14 cellular contexts compared by ENCODE assay signal in the genomic region with DNA sequence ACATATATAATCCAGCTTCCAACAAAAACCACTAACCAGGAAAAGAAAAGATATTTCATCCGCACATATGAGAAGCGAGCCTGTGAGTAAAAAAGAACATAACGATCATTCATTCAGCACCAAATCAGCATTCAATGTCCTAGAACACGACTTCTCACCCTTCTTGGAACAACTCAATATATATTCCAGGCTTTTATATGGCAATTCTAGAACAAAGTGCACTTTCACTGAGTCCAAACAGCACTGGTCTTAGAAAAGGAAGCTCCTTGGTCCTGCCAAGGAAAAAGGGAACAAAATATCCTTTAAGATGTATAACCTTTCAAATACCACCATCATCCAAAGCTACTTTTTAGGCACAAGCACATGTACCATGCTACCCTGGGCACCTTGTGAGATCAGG.
"Had no signal": no experiment of that assay in that cellular context is flagged by ENCODE, and none has a peak within 500 bp of the region (broad histone marks: within the 10 kb centered on the region; RNA-seq: fewer than 3 reads in every experiment).

No MANE protein-coding gene starts in this region.

- H3K27ac ChIP-seq: brain microvascular endothelial cell, gastroesophageal sphincter, stomach, tibial nerve, vagina had no signal

- H3K4me3 Mint-ChIP-seq: nephron, T-helper 17 cell had no signal

- H3K27ac Mint-ChIP-seq: nephron had no signal

- H3K27me3 Mint-ChIP-seq: activated naive CD4-positive, alpha-beta T cell treated with anti-CD3 and anti-CD28 coated beads, Interleukin-2, amount 50 U/mL, for 24 hours; T-helper 17 cell had no signal

- H3K9me3 ChIP-seq: gastroesophageal sphincter, stomach, vagina had no signal

- H3K4me3 ChIP-seq: gastroesophageal sphincter, lung, tibial nerve, vagina had no signal

- ATAC-seq: gastroesophageal sphincter, T-helper 17 cell had no signal

- H3K27me3 ChIP-seq: brain microvascular endothelial cell, gastroesophageal sphincter, stomach, tibial nerve, vagina had no signal

- H3K4me1 Mint-ChIP-seq: nephron had no signal

- H3K4me1 ChIP-seq: vagina had no signal

- DNase-seq: activated CD4-positive, alpha-beta T cell treated with anti-CD3 and anti-CD28 coated beads, Interleukin-2, amount 50 U/mL, for 1 hour; activated CD4-positive, CD25-positive, alpha-beta regulatory T cell; brain microvascular endothelial cell; effector CD4-positive, alpha-beta T cell; stimulated activated CD4-positive, alpha-beta T cell treated with anti-CD3 and anti-CD28 coated beads, Interleukin-4, amount 100 ng/mL, for 1 hour; stimulated activated CD8-positive, alpha-beta memory T cell treated with anti-CD3 and anti-CD28 coated beads, Interleukin-4, amount 100 ng/mL, for 48 hours; stomach; T-helper 17 cell had no signal

- H3K36me3 ChIP-seq: brain microvascular endothelial cell, tibial nerve, vagina had no signal
